In genomic region chr11:17343907-17344306, GRCh38 we compare ENCODE assay signal across 12 cellular contexts. TPM values are rescaled to one million over a fixed set of nuclear protein-coding genes. Genes with fewer than 3 reads are reported as not detected.
DNase-seq lines count a peak whose midpoint lies in the region; TF ChIP-seq lines count a peak whose summit lies in the region.
"Had no signal": no experiment of that assay in that cellular context is flagged by ENCODE, and none has a peak within 500 bp of the region (broad histone marks: within the 10 kb centered on the region; RNA-seq: fewer than 3 reads in every experiment).

No MANE protein-coding gene starts in this region.

- no peaks in the 10 kb centered on the region for H4K20me1 ChIP-seq in OCI-LY7 (ENCODE audit: insufficient read depth, low read length)
- no peaks in the 10 kb centered on the region for H4K20me1 ChIP-seq in Karpas-422 (ENCODE audit: insufficient read depth, low read depth, low read length)

- H3K4me3 ChIP-seq in cardiac fibroblast (replicated peaks in 1 of 2; ENCODE audit: low read depth in 2 of 2, low read length in 2 of 2) (no peak overlapping the region), OCI-LY7 (ENCODE audit: low read depth, low read length, poor library complexity, severe bottlenecking) (no peak overlapping the region), Karpas-422 (ENCODE audit: low read length) (no peak overlapping the region)
- H3K4me3 ChIP-seq: smooth muscle cell had no signal

- H3K27ac Mint-ChIP-seq in chondrocyte (ENCODE audit: unreplicated experiment), result no peak overlapping the region

- H3K27me3 ChIP-seq in Karpas-422 (ENCODE audit: low read length), result no peaks in the 10 kb centered on the region

- H3K4me1 ChIP-seq in OCI-LY7 (ENCODE audit: insufficient read depth, low read length, poor library complexity, severe bottlenecking), result no peaks in the 10 kb centered on the region
- H3K4me1 ChIP-seq in Karpas-422 (ENCODE audit: low read length), result no peaks in the 10 kb centered on the region

- H3K4me3 Mint-ChIP-seq in chondrocyte (ENCODE audit: unreplicated experiment), result no peak overlapping the region

- H2AFZ ChIP-seq in OCI-LY7 (ENCODE audit: low read length), result no peak overlapping the region
- no peak overlapping the region for H2AFZ ChIP-seq in Karpas-422 (ENCODE audit: low read length)

- DNase-seq in AG20443 (ENCODE audit: low spot score) (peak; percentile 82), HS-5 (ENCODE audit: low read depth) (peak; percentile 56), cardiac fibroblast (ENCODE audit: low read depth in 2 of 2) (peak; percentile 87 to 92), renal cortical epithelial cell (ENCODE audit: low read depth) (peak; percentile 52), NCI-H1092 (lab: John Stamatoyannopoulos, UW) (no peak), chondrocyte (ENCODE audit: low spot score) (no peak), OCI-LY7 (ENCODE audit: low spot score) (no peak), Karpas-422 (no peak)
- DNase-seq: activated gamma-delta T cell had no signal

- intact Hi-C loops in OCI-LY7 (cut with micrococcal nuclease; ENCODE audit: unreplicated experiment), result no loop called here

- no peak overlapping the region for H3K27ac ChIP-seq in OCI-LY7 (ENCODE audit: low read depth, low read length, poor library complexity, severe bottlenecking)
- H3K27ac ChIP-seq in Karpas-422 (ENCODE audit: low read length), result no peak overlapping the region
- H3K27ac ChIP-seq: epithelial cell of prostate had no signal

- no peaks in the 10 kb centered on the region for H3K79me2 ChIP-seq in OCI-LY7 (ENCODE audit: insufficient read depth, low read depth, low read length)
- no peaks in the 10 kb centered on the region for H3K79me2 ChIP-seq in Karpas-422 (ENCODE audit: low read length)

- no peaks in the 10 kb centered on the region for H3K36me3 Mint-ChIP-seq in chondrocyte (ENCODE audit: low read depth)

- no peak overlapping the region for H3K4me2 ChIP-seq in OCI-LY7 (ENCODE audit: low read length)
- H3K4me2 ChIP-seq in Karpas-422 (ENCODE audit: low read depth, low read length, poor library complexity, severe bottlenecking), result no peak overlapping the region
- H3K4me2 ChIP-seq: smooth muscle cell had no signal

- peaks cover 5% of the 10 kb centered on the region for H3K4me1 Mint-ChIP-seq in chondrocyte (ENCODE audit: low read depth)

- H3K27me3 Mint-ChIP-seq in chondrocyte (ENCODE audit: low read depth), result no peaks in the 10 kb centered on the region

- no peaks in the 10 kb centered on the region for H3K9me3 ChIP-seq in OCI-LY7 (ENCODE audit: low read length)
- no peaks in the 10 kb centered on the region for H3K9me3 ChIP-seq in Karpas-422 (ENCODE audit: low read length)

- BruUV-seq in OCI-LY7 (replicated peaks; lab: Mats Ljungman, UMichigan), result no TSS peak

- CTCF ChIA-PET in OCI-LY7 (lab: Charles Lee; ENCODE audit: unreplicated experiment), result no interaction called here

- H3K36me3 ChIP-seq in OCI-LY7 (ENCODE audit: insufficient read depth, low read length) (no peaks in the 10 kb centered on the region), Karpas-422 (ENCODE audit: insufficient read depth, low read length) (no peaks in the 10 kb centered on the region)

- POLR2A ChIA-PET in OCI-LY7 (lab: Charles Lee), result interaction anchor here (2.0 to 2.1 kb wide), 2 partner anchors 9 to 14 kb away, joined by 7 to 11 read pairs; no protein-coding TSS in a partner anchor

- H3K9me3 Mint-ChIP-seq in chondrocyte (ENCODE audit: low read depth), result no peaks in the 10 kb centered on the region

- TF ChIP-seq CTCF in cardiac fibroblast (IDR thresholded peaks at IDR 0.05; ENCODE audit: low read depth, low read length) (no peak), chondrocyte (IDR thresholded peaks at IDR 0.05) (no peak), OCI-LY7 (conservative IDR thresholded peaks at IDR 0.05; ENCODE audit: low read length) (no peak)

- H3K9me2 ChIP-seq in OCI-LY7 (ENCODE audit: insufficient read depth, low read length) (no peaks in the 10 kb centered on the region), Karpas-422 (replicated peaks; ENCODE audit: insufficient read depth, low read length) (no peaks in the 10 kb centered on the region)

- no peak overlapping the region for H3K9ac ChIP-seq in Karpas-422 (ENCODE audit: low read length)

RNA-seq across cellular contexts. Expression of gene NCR3LG1, which starts 7.7 kb away (rescaled TPM):
- 0.99 and 2.1 TPM in 2 replicates for total RNA-seq in renal cortical epithelial cell
- total RNA-seq in chondrocyte, result 7.5 to 9.4 TPM (median 7.9 TPM) in 3 replicates
- total RNA-seq in OCI-LY7 (2014; rRNA removed; shearing (Covaris generic)), result 6.0 and 7.7 TPM in 2 replicates
- total RNA-seq in OCI-LY7 (2022), result 22.3 and 23.0 TPM in 2 replicates
- total RNA-seq in Karpas-422 (2014; rRNA removed; shearing (Covaris generic); ENCODE audit: low replicate concordance), result 26.4 and 38.6 TPM in 2 replicates

RNA-seq across cellular contexts. Expression of gene KCNJ11, which starts 44.6 kb away (rescaled TPM):
- 0.25 and 0.35 TPM in 2 replicates for total RNA-seq in renal cortical epithelial cell
- total RNA-seq in chondrocyte, result not detected in 3 replicates
- 5.1 and 7.0 TPM in 2 replicates for total RNA-seq in OCI-LY7 (2014; rRNA removed; shearing (Covaris generic))
- 7.5 and 8.0 TPM in 2 replicates for total RNA-seq in OCI-LY7 (2022)
- total RNA-seq in Karpas-422 (2014; rRNA removed; shearing (Covaris generic); ENCODE audit: low replicate concordance), result 0.26 and 0.58 TPM in 2 replicates
- total RNA-seq: SK-MEL-5, smooth muscle cell had no signal

Comparison
In these comparisons a context has a peak if more than half of its experiments do, and no peak if none do; other contexts are left out.
1. DNase-seq: peak in AG20443 (single experiment), HS-5 (single experiment), cardiac fibroblast (2 of 2) and renal cortical epithelial cell (single experiment); none in NCI-H1092 (single experiment), chondrocyte (single experiment), OCI-LY7 (single experiment) and Karpas-422 (single experiment).